ENCODE assay signal across 9 cellular contexts in genomic region chr1:11982010-11982392, GRCh38. TPM values are rescaled to one million over a fixed set of nuclear protein-coding genes. Genes with fewer than 3 reads are reported as not detected.
DNase-seq lines count a peak whose midpoint lies in the region; ATAC-seq and TF ChIP-seq lines count a peak whose summit lies in the region.
"Had no signal": no experiment of that assay in that cellular context is flagged by ENCODE, and none has a peak within 500 bp of the region (broad histone marks: within the 10 kb centered on the region; RNA-seq: fewer than 3 reads in every experiment).

No MANE protein-coding gene starts in this region.

- POLR2A ChIA-PET in activated CD4-positive, alpha-beta T cell treated with anti-CD3 and anti-CD28 coated beads, Interleukin-2, amount 10 ng/mL, durations not matched to agents 7 days and 5 days (lab: Charles Lee) = interaction anchor here (0.5 kb wide), 1 partner anchor 86 kb away, joined by 3 read pairs; no protein-coding TSS in a partner anchor

- peaks cover 30% of the 10 kb centered on the region for H3K4me1 ChIP-seq in OCI-LY1 (ENCODE audit: insufficient read depth, low read length, severe bottlenecking)
- H3K4me1 ChIP-seq in skeletal muscle tissue (ENCODE audit: control insufficient read depth in 3 of 3, insufficient read depth in 3 of 3, low read length in 3 of 3) = peaks cover 58 to 68% (median 61%) of the 10 kb centered on the region in 3 donors

- no peaks in the 10 kb centered on the region for H3F3A ChIP-seq in OCI-LY1 (ENCODE audit: insufficient read depth, low read length)

- H3K27me3 Mint-ChIP-seq in activated CD4-positive, alpha-beta T cell treated with anti-CD3 and anti-CD28 coated beads, Interleukin-2, amount 10 ng/mL, durations not matched to agents 7 days and 5 days = no peaks in the 10 kb centered on the region

- peak; percentile 45 for TF ChIP-seq CTCF in OCI-LY1 (IDR thresholded peaks at IDR 0.05; ENCODE audit: low read length)
- TF ChIP-seq CTCF in epithelial cell of proximal tubule (conservative IDR thresholded peaks at IDR 0.05; ENCODE audit: low read depth, low read length) = peak; percentile 19

- peaks cover 50% of the 10 kb centered on the region for H3K4me1 Mint-ChIP-seq in activated CD4-positive, alpha-beta T cell treated with anti-CD3 and anti-CD28 coated beads, Interleukin-2, amount 10 ng/mL, durations not matched to agents 7 days and 5 days

- H3K79me2 ChIP-seq in OCI-LY1 (ENCODE audit: insufficient read depth, low read length) = peaks cover 11% of the 10 kb centered on the region; the same call in 1 of the 2 replicates

- no peaks in the 10 kb centered on the region for H4K20me1 ChIP-seq in OCI-LY1 (ENCODE audit: insufficient read depth, low read length)

- H3K27ac ChIP-seq in OCI-LY1 (ENCODE audit: low read depth, low read length, poor library complexity, severe bottlenecking) = no peak overlapping the region
- H3K27ac ChIP-seq in skeletal muscle tissue (ENCODE audit: low read depth, low read length) = peak overlapping the region; percentile 98

- H3K36me3 ChIP-seq in OCI-LY1 (ENCODE audit: insufficient read depth, low read length) (peaks cover 45% of the 10 kb centered on the region; the same call in 1 of the 2 replicates), skeletal muscle tissue (ENCODE audit: control insufficient read depth in 3 of 3, insufficient read depth in 3 of 3, low read length in 3 of 3) (peaks cover 31 to 42% (median 40%) of the 10 kb centered on the region in 3 donors)

- H3K9me3 ChIP-seq in OCI-LY1 (ENCODE audit: low read length) (no peaks in the 10 kb centered on the region), skeletal muscle tissue (ENCODE audit: control insufficient read depth in 3 of 3, low read length in 3 of 3) (no peaks in the 10 kb centered on the region)

- H3K9me3 Mint-ChIP-seq in activated CD4-positive, alpha-beta T cell treated with anti-CD3 and anti-CD28 coated beads, Interleukin-2, amount 10 ng/mL, durations not matched to agents 7 days and 5 days = no peaks in the 10 kb centered on the region

- peaks cover 16% of the 10 kb centered on the region for H3K36me3 Mint-ChIP-seq in activated CD4-positive, alpha-beta T cell treated with anti-CD3 and anti-CD28 coated beads, Interleukin-2, amount 10 ng/mL, durations not matched to agents 7 days and 5 days (ENCODE audit: low read depth)

- H3K27ac Mint-ChIP-seq in activated CD4-positive, alpha-beta T cell treated with anti-CD3 and anti-CD28 coated beads, Interleukin-2, amount 10 ng/mL, durations not matched to agents 7 days and 5 days = peak overlapping the region; percentile 56

- DNase-seq in activated CD4-positive, alpha-beta T cell treated with anti-CD3 and anti-CD28 coated beads, Interleukin-2, amount 10 ng/mL, durations not matched to agents 7 days and 5 days = no peak
- DNase-seq in activated CD4-positive, alpha-beta T cell treated with anti-CD3 and anti-CD28 coated beads, Interleukin-2, amount 50 U/mL, for 48 hours = no peak
- DNase-seq in epithelial cell of proximal tubule (ENCODE audit: low read depth) = no peak
- DNase-seq in effector CD8-positive, alpha-beta T cell (lab: John Stamatoyannopoulos, UW) = no peak
- DNase-seq: GDM1 had no signal

- peak overlapping the region; percentile 93; the same call in 1 of the 2 replicates for H3K9ac ChIP-seq in OCI-LY1 (ENCODE audit: low read length)
- peak overlapping the region in 1 of 3 donors; percentile 99 for H3K9ac ChIP-seq in skeletal muscle tissue (ENCODE audit: low read depth in 1 of 3, low read length in 3 of 3)

- no peak for ATAC-seq in HG03469 (IDR thresholded peaks at IDR 0.05; ENCODE audit: unreplicated experiment)
- ATAC-seq in GM18868 (IDR thresholded peaks at IDR 0.05; ENCODE audit: unreplicated experiment) = no peak

- H3K4me3 Mint-ChIP-seq in activated CD4-positive, alpha-beta T cell treated with anti-CD3 and anti-CD28 coated beads, Interleukin-2, amount 10 ng/mL, durations not matched to agents 7 days and 5 days = peak overlapping the region; percentile 97

- CTCF ChIA-PET in activated CD4-positive, alpha-beta T cell treated with anti-CD3 and anti-CD28 coated beads, Interleukin-2, amount 10 ng/mL, durations not matched to agents 7 days and 5 days (lab: Charles Lee) = interaction anchor here (1.2 kb wide), 3 partner anchors 9 to 15 kb away, joined by 3 to 4 read pairs (median 4); no protein-coding TSS in a partner anchor

- H3K4me3 ChIP-seq in OCI-LY1 (ENCODE audit: low read depth, low read length, poor library complexity, severe bottlenecking) = peak overlapping the region; percentile 95
- H3K4me3 ChIP-seq in epithelial cell of proximal tubule (ENCODE audit: low read depth, low read length) = no peak overlapping the region
- H3K4me3 ChIP-seq in skeletal muscle tissue (ENCODE audit: low read length in 3 of 3) = no peak overlapping the region

- no peak overlapping the region for H2AFZ ChIP-seq in OCI-LY1 (ENCODE audit: low read length)

- H3K27me3 ChIP-seq in OCI-LY1 (ENCODE audit: insufficient read depth, low read length) = no peaks in the 10 kb centered on the region
- no peaks in the 10 kb centered on the region for H3K27me3 ChIP-seq in skeletal muscle tissue (ENCODE audit: control insufficient read depth in 3 of 3, insufficient read depth in 3 of 3, low read length in 3 of 3)

- H3K4me2 ChIP-seq in OCI-LY1 (ENCODE audit: low read length) = peak overlapping the region; percentile 90

- no peaks in the 10 kb centered on the region for H3K9me2 ChIP-seq in OCI-LY1 (ENCODE audit: low read depth, low read length)

RNA-seq across cellular contexts. Expression of gene MFN2, which starts 1.8 kb away (rescaled TPM):
- 10 to 100 TPM; 46.3 to 60.3 TPM for total RNA-seq in activated CD4-positive, alpha-beta T cell treated with anti-CD3 and anti-CD28 coated beads, Interleukin-2, amount 10 ng/mL, durations not matched to agents 7 days and 5 days
- total RNA-seq in epithelial cell of proximal tubule (53.6 and 63.2 TPM in 2 replicates), skeletal muscle tissue (37.6 TPM)

RNA-seq across cellular contexts. Expression of gene MIIP, which starts 37.3 kb away (rescaled TPM):
- total RNA-seq in activated CD4-positive, alpha-beta T cell treated with anti-CD3 and anti-CD28 coated beads, Interleukin-2, amount 10 ng/mL, durations not matched to agents 7 days and 5 days = 10 to 100 TPM; 33.7 to 43.7 TPM
- total RNA-seq in epithelial cell of proximal tubule (57.0 and 61.7 TPM in 2 replicates), skeletal muscle tissue (26.1 TPM)

RNA-seq across cellular contexts. Expression of gene PLOD1, which starts 47.5 kb away (rescaled TPM):
- total RNA-seq in activated CD4-positive, alpha-beta T cell treated with anti-CD3 and anti-CD28 coated beads, Interleukin-2, amount 10 ng/mL, durations not matched to agents 7 days and 5 days = 10 to 100 TPM; 10.5 to 11.1 TPM
- 108 and 147 TPM in 2 replicates for total RNA-seq in epithelial cell of proximal tubule
- total RNA-seq in skeletal muscle tissue = 97.6 TPM

RNA-seq across cellular contexts. Expression of gene KIAA2013, which starts 55.8 kb away (rescaled TPM):
- 10 to 100 TPM; 35.1 to 36.8 TPM for total RNA-seq in activated CD4-positive, alpha-beta T cell treated with anti-CD3 and anti-CD28 coated beads, Interleukin-2, amount 10 ng/mL, durations not matched to agents 7 days and 5 days
- total RNA-seq in epithelial cell of proximal tubule (82.2 and 100 TPM in 2 replicates), skeletal muscle tissue (20.9 TPM)
